Comparison of ENCODE assay signal across 9 cellular contexts in genomic region chr7:22884911-22885823, GRCh38.
DNase-seq lines count a peak whose midpoint lies in the region; ATAC-seq and TF ChIP-seq lines count a peak whose summit lies in the region.
"Had no signal": no experiment of that assay in that cellular context is flagged by ENCODE, and none has a peak within 500 bp of the region (broad histone marks: within the 10 kb centered on the region; RNA-seq: fewer than 3 reads in every experiment).

No MANE protein-coding gene starts in this region.

- no peaks in the 10 kb centered on the region for H3K4me1 Mint-ChIP-seq in mesothelial cell of epicardium

- peaks cover 8% of the 10 kb centered on the region for H3K27me3 Mint-ChIP-seq in mesothelial cell of epicardium (ENCODE audit: low read depth)

- no peak overlapping the region for H3K27ac Mint-ChIP-seq in mesothelial cell of epicardium

- no peaks in the 10 kb centered on the region for H3K9me3 Mint-ChIP-seq in mesothelial cell of epicardium

- H3K36me3 Mint-ChIP-seq in mesothelial cell of epicardium, result no peaks in the 10 kb centered on the region

- H3K4me3 Mint-ChIP-seq in mesothelial cell of epicardium, result no peak overlapping the region

- ATAC-seq in GM18519 (IDR thresholded peaks at IDR 0.05; ENCODE audit: low FRiP score, unreplicated experiment) (peak; percentile 25), GM21576 (IDR thresholded peaks at IDR 0.05; ENCODE audit: unreplicated experiment) (peak; percentile 53), HG03520 (IDR thresholded peaks at IDR 0.05; ENCODE audit: unreplicated experiment) (peak; percentile 46)

- DNase-seq in amniotic epithelial cell (ENCODE audit: low read depth), result peak; percentile 6
- DNase-seq in iPS-NIHi11 (ENCODE audit: low spot score), result no peak
- no peak for DNase-seq in retina
- no peak for DNase-seq in OCI-M2 (lab: John Stamatoyannopoulos, UW; ENCODE audit: unreplicated experiment)
- DNase-seq in mesothelial cell of epicardium (ENCODE audit: low spot score in 2 of 2, unreplicated experiment in 2 of 2), result no peak
- DNase-seq: cerebellar nuclear complex had no signal

- no peak for TF ChIP-seq CTCF in mesothelial cell of epicardium (IDR thresholded peaks at IDR 0.05; ENCODE audit: unreplicated experiment)
